In genomic region chr7:102445674-102446071, GRCh38 we compare ENCODE assay signal across 25 cellular contexts. TPM values are rescaled to one million over a fixed set of nuclear protein-coding genes. Genes with fewer than 3 reads are reported as not detected.
DNase-seq lines count a peak whose midpoint lies in the region; ATAC-seq, FAIRE-seq and TF ChIP-seq lines count a peak whose summit lies in the region.
"Had no signal": no experiment of that assay in that cellular context is flagged by ENCODE, and none has a peak within 500 bp of the region (broad histone marks: within the 10 kb centered on the region; RNA-seq: fewer than 3 reads in every experiment).

No MANE protein-coding gene starts in this region.

- H3K27ac ChIP-seq in OCI-LY1 (ENCODE audit: low read depth, low read length, poor library complexity, severe bottlenecking) = peak overlapping the region; percentile 97
- H3K27ac ChIP-seq: left ventricle myocardium inferior, SJCRH30 had no signal

- no peak for FAIRE-seq in GM19239 (lab: Jason Lieb, UNC)
- FAIRE-seq: colon, HepG2, RCC 7860 had no signal

- no peak for TF ChIP-seq CTCF in OCI-LY1 (IDR thresholded peaks at IDR 0.05; ENCODE audit: low read length)

- no peak for ATAC-seq in activated naive CD8-positive, alpha-beta T cell treated with anti-CD3 and anti-CD28 coated beads, Interleukin-2, amount 10 ng/mL, durations not matched to agents 7 days and 5 days (ENCODE audit: low read depth)
- no peak for ATAC-seq in memory B cell (ENCODE audit: low read depth)
- ATAC-seq in left lobe of liver = no peak
- ATAC-seq: GM23338, HepG2, T-cell had no signal

- H3K4me1 Mint-ChIP-seq in activated naive CD8-positive, alpha-beta T cell treated with anti-CD3 and anti-CD28 coated beads, Interleukin-2, amount 10 ng/mL, durations not matched to agents 7 days and 5 days = no peaks in the 10 kb centered on the region
- H3K4me1 Mint-ChIP-seq in activated naive CD8-positive, alpha-beta T cell treated with anti-CD3 and anti-CD28 coated beads for 36 hours = peaks cover 10% of the 10 kb centered on the region
- H3K4me1 Mint-ChIP-seq in memory B cell = peaks cover 32% of the 10 kb centered on the region
- H3K4me1 Mint-ChIP-seq: activated naive CD4-positive, alpha-beta T cell treated with anti-CD3 and anti-CD28 coated beads, Interleukin-2, amount 50 U/mL, for 24 hours had no signal

- no peaks in the 10 kb centered on the region for H3K9me3 ChIP-seq in OCI-LY1 (ENCODE audit: low read length)
- H3K9me3 ChIP-seq: left ventricle myocardium inferior, SJCRH30, transverse colon had no signal

- H3K36me3 ChIP-seq in OCI-LY1 (ENCODE audit: insufficient read depth, low read length) = peaks cover 64% of the 10 kb centered on the region
- H3K36me3 ChIP-seq: transverse colon had no signal

- no peak overlapping the region for H3K4me3 Mint-ChIP-seq in activated naive CD8-positive, alpha-beta T cell treated with anti-CD3 and anti-CD28 coated beads, Interleukin-2, amount 10 ng/mL, durations not matched to agents 7 days and 5 days
- no peak overlapping the region for H3K4me3 Mint-ChIP-seq in activated naive CD8-positive, alpha-beta T cell treated with anti-CD3 and anti-CD28 coated beads for 36 hours
- peak overlapping the region; percentile 85 for H3K4me3 Mint-ChIP-seq in memory B cell
- H3K4me3 Mint-ChIP-seq: activated naive CD4-positive, alpha-beta T cell treated with anti-CD3 and anti-CD28 coated beads, Interleukin-2, amount 50 U/mL, for 24 hours; GM23338; HFFc6; T-cell had no signal

- peak overlapping the region; percentile 50 for H3K9ac ChIP-seq in OCI-LY1 (ENCODE audit: low read length)

- no peaks in the 10 kb centered on the region for H4K20me1 ChIP-seq in OCI-LY1 (ENCODE audit: insufficient read depth, low read length)

- DNase-seq in activated naive CD8-positive, alpha-beta T cell treated with anti-CD3 and anti-CD28 coated beads, Interleukin-2, amount 10 ng/mL, durations not matched to agents 7 days and 5 days = no peak
- DNase-seq in activated naive CD8-positive, alpha-beta T cell treated with anti-CD3 and anti-CD28 coated beads for 36 hours = no peak
- DNase-seq in memory B cell (ENCODE audit: low spot score in 2 of 2) (no peak), NCI-H446 (lab: John Stamatoyannopoulos, UW) (no peak), GM19239 (ENCODE audit: insufficient read length, low spot score) (no peak), left lobe of liver (ENCODE audit: low spot score) (no peak)
- DNase-seq: ACHN; aorta; COR-L47; DMS79 treated with DMSO at 0.1 percent for 48 hours; effector CD8-positive, alpha-beta T cell; HFFc6; left ventricle myocardium inferior; NCI-H1048; NCI-H1694; NCI-H510A treated with DMSO at 0.1 percent for 48 hours; SJCRH30; T-cell had no signal

- H2AFZ ChIP-seq in OCI-LY1 (ENCODE audit: low read length) = no peak overlapping the region
- H2AFZ ChIP-seq: GM23338 had no signal

- POLR2A ChIA-PET in activated naive CD8-positive, alpha-beta T cell treated with anti-CD3 and anti-CD28 coated beads, Interleukin-2, amount 10 ng/mL, durations not matched to agents 7 days and 5 days (lab: Charles Lee) = interaction anchor here (1.0 kb wide), 1 partner anchor 50 kb away, joined by 3 read pairs; the partner anchor contains the start of gene PRKRIP1

- peak overlapping the region; percentile 49 for H3K4me2 ChIP-seq in OCI-LY1 (ENCODE audit: low read length)
- H3K4me2 ChIP-seq: GM23338 had no signal

- peaks cover 71% of the 10 kb centered on the region for H3K4me1 ChIP-seq in OCI-LY1 (ENCODE audit: insufficient read depth, low read length, severe bottlenecking)
- H3K4me1 ChIP-seq: SJCRH30, transverse colon had no signal

- H3K9me2 ChIP-seq in OCI-LY1 (ENCODE audit: low read depth, low read length) = no peaks in the 10 kb centered on the region

- H3K9me3 Mint-ChIP-seq in activated naive CD8-positive, alpha-beta T cell treated with anti-CD3 and anti-CD28 coated beads, Interleukin-2, amount 10 ng/mL, durations not matched to agents 7 days and 5 days = no peaks in the 10 kb centered on the region
- no peaks in the 10 kb centered on the region for H3K9me3 Mint-ChIP-seq in activated naive CD8-positive, alpha-beta T cell treated with anti-CD3 and anti-CD28 coated beads for 36 hours
- no peaks in the 10 kb centered on the region for H3K9me3 Mint-ChIP-seq in memory B cell
- H3K9me3 Mint-ChIP-seq: activated naive CD4-positive, alpha-beta T cell treated with anti-CD3 and anti-CD28 coated beads, Interleukin-2, amount 50 U/mL, for 24 hours; GM23338; HFFc6; T-cell had no signal

- no peaks in the 10 kb centered on the region for H3K27me3 Mint-ChIP-seq in activated naive CD8-positive, alpha-beta T cell treated with anti-CD3 and anti-CD28 coated beads, Interleukin-2, amount 10 ng/mL, durations not matched to agents 7 days and 5 days
- H3K27me3 Mint-ChIP-seq in activated naive CD8-positive, alpha-beta T cell treated with anti-CD3 and anti-CD28 coated beads for 36 hours = no peaks in the 10 kb centered on the region
- H3K27me3 Mint-ChIP-seq in memory B cell = no peaks in the 10 kb centered on the region
- H3K27me3 Mint-ChIP-seq: activated naive CD4-positive, alpha-beta T cell treated with anti-CD3 and anti-CD28 coated beads, Interleukin-2, amount 50 U/mL, for 24 hours; T-cell had no signal

- H3K4me3 ChIP-seq in OCI-LY1 (ENCODE audit: low read depth, low read length, poor library complexity, severe bottlenecking) = peak overlapping the region; percentile 31
- H3K4me3 ChIP-seq: GM23338, left ventricle myocardium inferior, SJCRH30, transverse colon had no signal

- peaks cover 21% of the 10 kb centered on the region for H3F3A ChIP-seq in OCI-LY1 (ENCODE audit: insufficient read depth, low read length)

- no peaks in the 10 kb centered on the region for H3K27me3 ChIP-seq in OCI-LY1 (ENCODE audit: insufficient read depth, low read length)
- H3K27me3 ChIP-seq: SJCRH30, transverse colon had no signal

- no peaks in the 10 kb centered on the region for H3K79me2 ChIP-seq in OCI-LY1 (ENCODE audit: insufficient read depth, low read length)

- peaks cover 13% of the 10 kb centered on the region for H3K36me3 Mint-ChIP-seq in activated naive CD8-positive, alpha-beta T cell treated with anti-CD3 and anti-CD28 coated beads, Interleukin-2, amount 10 ng/mL, durations not matched to agents 7 days and 5 days
- peaks cover 7% of the 10 kb centered on the region for H3K36me3 Mint-ChIP-seq in activated naive CD8-positive, alpha-beta T cell treated with anti-CD3 and anti-CD28 coated beads for 36 hours
- peaks cover 23% of the 10 kb centered on the region for H3K36me3 Mint-ChIP-seq in memory B cell
- H3K36me3 Mint-ChIP-seq: activated naive CD4-positive, alpha-beta T cell treated with anti-CD3 and anti-CD28 coated beads, Interleukin-2, amount 50 U/mL, for 24 hours had no signal

- H3K27ac Mint-ChIP-seq in activated naive CD8-positive, alpha-beta T cell treated with anti-CD3 and anti-CD28 coated beads, Interleukin-2, amount 10 ng/mL, durations not matched to agents 7 days and 5 days = peak overlapping the region; percentile 66
- H3K27ac Mint-ChIP-seq in activated naive CD8-positive, alpha-beta T cell treated with anti-CD3 and anti-CD28 coated beads for 36 hours = no peak overlapping the region
- peak overlapping the region; percentile 96 for H3K27ac Mint-ChIP-seq in memory B cell
- H3K27ac Mint-ChIP-seq: activated naive CD4-positive, alpha-beta T cell treated with anti-CD3 and anti-CD28 coated beads, Interleukin-2, amount 50 U/mL, for 24 hours; GM23338; HFFc6 had no signal

RNA-seq across cellular contexts. Expression of gene ORAI2, which starts 12.3 kb away (rescaled TPM):
- 10 to 100 TPM; 51.9 to 58.3 TPM for total RNA-seq in activated naive CD8-positive, alpha-beta T cell treated with anti-CD3 and anti-CD28 coated beads, Interleukin-2, amount 10 ng/mL, durations not matched to agents 7 days and 5 days
- total RNA-seq in activated naive CD8-positive, alpha-beta T cell treated with anti-CD3 and anti-CD28 coated beads for 36 hours = 10 to 100 TPM; 41.4 to 46.2 TPM
- 1.9 TPM for total RNA-seq in left lobe of liver

RNA-seq across cellular contexts. Expression of gene ALKBH4, which starts 19.0 kb away (rescaled TPM):
- total RNA-seq in activated naive CD8-positive, alpha-beta T cell treated with anti-CD3 and anti-CD28 coated beads, Interleukin-2, amount 10 ng/mL, durations not matched to agents 7 days and 5 days = 10 to 100 TPM; 12.5 to 14.0 TPM
- 10 to 100 TPM in 1 of 2 experiments, 1 to 10 TPM in 1; 8.8 to 10.1 TPM for total RNA-seq in activated naive CD8-positive, alpha-beta T cell treated with anti-CD3 and anti-CD28 coated beads for 36 hours
- total RNA-seq in left lobe of liver = 8.3 TPM

RNA-seq across cellular contexts. Expression of gene LRWD1, which starts 19.1 kb away (rescaled TPM):
- total RNA-seq in activated naive CD8-positive, alpha-beta T cell treated with anti-CD3 and anti-CD28 coated beads, Interleukin-2, amount 10 ng/mL, durations not matched to agents 7 days and 5 days = 10 to 100 TPM; 14.7 to 15.8 TPM
- total RNA-seq in activated naive CD8-positive, alpha-beta T cell treated with anti-CD3 and anti-CD28 coated beads for 36 hours = 10 to 100 TPM; 20.1 to 20.7 TPM
- total RNA-seq in left lobe of liver = 16.4 TPM

RNA-seq across cellular contexts. Expression of gene POLR2J, which starts 33.0 kb away (rescaled TPM):
- total RNA-seq in activated naive CD8-positive, alpha-beta T cell treated with anti-CD3 and anti-CD28 coated beads, Interleukin-2, amount 10 ng/mL, durations not matched to agents 7 days and 5 days = 10 to 100 TPM; 48.3 to 53.6 TPM
- total RNA-seq in activated naive CD8-positive, alpha-beta T cell treated with anti-CD3 and anti-CD28 coated beads for 36 hours = 10 to 100 TPM; 63.5 to 67.1 TPM
- total RNA-seq in left lobe of liver = 29.9 TPM

RNA-seq across cellular contexts. Expression of gene PRKRIP1, which starts 49.5 kb away (rescaled TPM):
- 10 to 100 TPM; 37.8 to 39.1 TPM for total RNA-seq in activated naive CD8-positive, alpha-beta T cell treated with anti-CD3 and anti-CD28 coated beads, Interleukin-2, amount 10 ng/mL, durations not matched to agents 7 days and 5 days
- total RNA-seq in activated naive CD8-positive, alpha-beta T cell treated with anti-CD3 and anti-CD28 coated beads for 36 hours = 10 to 100 TPM; 25.1 to 25.2 TPM
- total RNA-seq in left lobe of liver = 10.8 TPM

Comparison
In these comparisons a context has a peak if more than half of its experiments do, and no peak if none do; other contexts are left out.
1. RNA of gene ORAI2, which starts 12.3 kb away (total RNA-seq): 51.9 to 58.3 TPM in activated naive CD8-positive, alpha-beta T cell treated with anti-CD3 and anti-CD28 coated beads, Interleukin-2, amount 10 ng/mL, durations not matched to agents 7 days and 5 days and 41.4 to 46.2 TPM in activated naive CD8-positive, alpha-beta T cell treated with anti-CD3 and anti-CD28 coated beads for 36 hours; 1.9 TPM in left lobe of liver (single experiment); every median in the first group is over 10 times any median in the second.